17 cellular contexts compared by ENCODE assay signal in the genomic region with DNA sequence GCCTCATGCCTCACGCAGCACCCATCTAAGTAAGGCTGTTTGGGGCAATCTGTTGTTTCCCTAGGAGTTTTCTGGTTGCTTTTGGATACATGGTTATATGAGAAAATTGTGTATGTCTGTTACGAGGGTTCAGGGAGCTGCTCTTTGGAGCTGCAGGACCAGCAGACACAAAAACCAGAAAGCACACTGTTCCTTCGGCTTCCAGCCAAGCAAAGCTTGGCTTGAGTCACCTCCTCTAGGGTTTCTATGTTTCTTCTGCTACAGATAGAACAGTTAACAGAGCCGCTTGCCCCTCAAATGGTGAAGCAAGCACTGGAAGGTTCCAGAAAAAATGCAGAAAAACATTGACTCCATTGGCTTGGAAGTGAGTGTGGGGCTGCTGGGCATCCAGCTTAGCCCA. TPM values are rescaled to one million over a fixed set of nuclear protein-coding genes. Genes with fewer than 3 reads are reported as not detected.
A peak's percentile ranks its signal among the peaks of the same experiment; 100 is the strongest.
DNase-seq lines count a peak whose midpoint lies in the region; ATAC-seq and TF ChIP-seq lines count a peak whose summit lies in the region.
"Had no signal": no experiment of that assay in that cellular context is flagged by ENCODE, and none has a peak within 500 bp of the region (broad histone marks: within the 10 kb centered on the region; RNA-seq: fewer than 3 reads in every experiment).

No MANE protein-coding gene starts in this region.

- H3K4me1 ChIP-seq in thoracic aorta (ENCODE audit: control insufficient read depth in 1 of 2, low read depth in 2 of 2), result peaks cover 40 to 67% of the 10 kb centered on the region in 2 donors

- in situ Hi-C loops in astrocyte of the spinal cord (cut with HindIII; ENCODE audit: low sequenced_read_pairs), result no loop called here

- H3K36me3 ChIP-seq in thoracic aorta, result no peaks in the 10 kb centered on the region

- H3K4me3 ChIP-seq in astrocyte of the spinal cord (ENCODE audit: low read depth, low read length) (no peak overlapping the region), fibroblast of the aortic adventitia (ENCODE audit: low read depth, low read length) (no peak overlapping the region), thoracic aorta (no peak overlapping the region)
- H3K4me3 ChIP-seq: K562, smooth muscle cell had no signal

- TF ChIP-seq CTCF in astrocyte of the spinal cord (IDR thresholded peaks at IDR 0.05; ENCODE audit: low read depth, low read length) (no peak), fibroblast of the aortic adventitia (IDR thresholded peaks at IDR 0.05; ENCODE audit: insufficient read depth, low read length) (no peak), thoracic aorta (IDR thresholded peaks at IDR 0.05) (no peak)

- peak; percentile 50 for DNase-seq in astrocyte of the spinal cord (ENCODE audit: low read depth, low spot score)
- peak; percentile 65 for DNase-seq in fibroblast of the aortic adventitia (ENCODE audit: low read depth)
- DNase-seq in medulla oblongata (ENCODE audit: extremely low spot score), result peak; percentile 50
- no peak for DNase-seq in thoracic aorta (ENCODE audit: low spot score)
- no peak for DNase-seq in AML-193 (lab: John Stamatoyannopoulos, UW)
- DNase-seq in NCI-H446 (lab: John Stamatoyannopoulos, UW), result no peak
- DNase-seq in activated CD4-positive, alpha-beta T cell treated with anti-CD3 and anti-CD28 coated beads, Interleukin-2, amount 50 U/mL, for 48 hours, result no peak
- DNase-seq: activated naive CD4-positive, alpha-beta T cell treated with Interleukin-2 at 50 U/mL for 16 hours; activated T-cell treated with anti-CD3 and anti-CD28 coated beads for 4 hours; glutamatergic neuron; NCI-H748 treated with DMSO at 0.1 percent for 48 hours; nephron progenitor cell; SIG-M5; stimulated activated CD4-positive, alpha-beta T cell treated with anti-CD3 and anti-CD28 coated beads, Interleukin-4, amount 100 ng/mL, for 24 hours had no signal

- no peaks in the 10 kb centered on the region for H3K9me3 ChIP-seq in thoracic aorta

- peak overlapping the region; percentile 59 to 88 for H3K27ac ChIP-seq in thoracic aorta

- no peaks in the 10 kb centered on the region for H3K27me3 ChIP-seq in thoracic aorta (replicated peaks; ENCODE audit: insufficient read depth)

- ATAC-seq in thoracic aorta (ENCODE audit: insufficient number of reproducible peaks, low FRiP score, low read depth), result no peak
- no peak for ATAC-seq in HG03460 (IDR thresholded peaks at IDR 0.05; ENCODE audit: unreplicated experiment)
- ATAC-seq: K562 had no signal

RNA-seq across cellular contexts. Expression of gene CTDSPL, which starts 49.2 kb away (rescaled TPM):
- total RNA-seq in fibroblast of the aortic adventitia (ENCODE audit: low replicate concordance) (30.1 and 33.6 TPM in 2 replicates), thoracic aorta (10 to 100 TPM; 55.0 to 59.6 TPM)

Comparison
In these comparisons a context has a peak if more than half of its experiments do, and no peak if none do; other contexts are left out.
1. DNase-seq: peak in astrocyte of the spinal cord (single experiment), fibroblast of the aortic adventitia (single experiment) and medulla oblongata (single experiment); none in thoracic aorta (single experiment), AML-193 (0 of 2), NCI-H446 (0 of 2) and activated CD4-positive, alpha-beta T cell treated with anti-CD3 and anti-CD28 coated beads, Interleukin-2, amount 50 U/mL, for 48 hours (0 of 2).